9 cellular contexts compared by ENCODE assay signal in the genomic region with DNA sequence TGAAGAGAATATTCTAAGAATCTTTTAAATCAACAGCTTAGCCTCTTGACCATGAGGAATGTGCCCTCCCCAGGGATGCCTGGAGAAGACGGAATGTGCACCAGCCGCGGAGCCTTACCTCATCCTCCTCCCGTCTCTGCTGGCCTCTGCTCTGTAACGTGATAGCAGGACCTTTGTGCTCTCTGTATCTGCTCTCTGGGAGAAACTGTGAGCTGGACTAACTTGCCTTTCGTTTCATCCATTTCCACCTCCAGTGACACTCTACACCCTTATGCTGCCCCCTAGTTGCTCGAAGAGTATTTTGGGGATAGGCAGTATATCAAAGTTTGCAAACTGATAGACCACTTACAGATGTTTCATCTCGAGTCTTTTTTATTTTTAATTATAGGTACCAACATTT.
DNase-seq lines count a peak whose midpoint lies in the region; ATAC-seq and TF ChIP-seq lines count a peak whose summit lies in the region.
"Had no signal": no experiment of that assay in that cellular context is flagged by ENCODE, and none has a peak within 500 bp of the region (broad histone marks: within the 10 kb centered on the region; RNA-seq: fewer than 3 reads in every experiment).

No MANE protein-coding gene starts in this region.

- peaks cover 4% of the 10 kb centered on the region for H3K9me3 Mint-ChIP-seq in activated CD8-positive, alpha-beta T cell treated with anti-CD3 and anti-CD28 coated beads for 36 hours

- H3K4me1 Mint-ChIP-seq in activated CD8-positive, alpha-beta T cell treated with anti-CD3 and anti-CD28 coated beads for 36 hours (ENCODE audit: low read depth), result no peaks in the 10 kb centered on the region

- peak overlapping the region; percentile 18 for H3K4me2 ChIP-seq in smooth muscle cell

- 4% methylated on average over 8 of the region's 8 CpGs for WGBS in right cardiac atrium
- WGBS in smooth muscle cell (ENCODE audit: low lambda C conversion rate), result 12% methylated on average over 8 of the region's 8 CpGs

- H3K27me3 ChIP-seq in right cardiac atrium (ENCODE audit: control insufficient read depth, insufficient read depth), result no peaks in the 10 kb centered on the region
- no peaks in the 10 kb centered on the region for H3K27me3 ChIP-seq in smooth muscle cell (ENCODE audit: low read depth)
- H3K27me3 ChIP-seq: suprapubic skin had no signal

- H3K4me3 Mint-ChIP-seq in activated CD8-positive, alpha-beta T cell treated with anti-CD3 and anti-CD28 coated beads for 36 hours, result no peak overlapping the region

- DNase-seq in HCEC 1CT (peak; percentile 68), SW480 (ENCODE audit: low spot score) (peak; percentile 5), right cardiac atrium (peak in 2 of 3 donors; percentile 26 to 68), smooth muscle cell (lab: John Stamatoyannopoulos, UW; ENCODE audit: unreplicated experiment) (no peak), dermis blood vessel endothelial cell (no peak), NCI-H524 treated with DMSO at 0.1 percent for 48 hours (lab: John Stamatoyannopoulos, UW) (no peak)
- no peak for DNase-seq in activated CD8-positive, alpha-beta T cell treated with anti-CD3 and anti-CD28 coated beads for 36 hours

- no peaks in the 10 kb centered on the region for H4K20me1 ChIP-seq in smooth muscle cell (ENCODE audit: low read depth)

- ATAC-seq in right cardiac atrium, result peak; percentile 91 to 95
- ATAC-seq in GM21576 (IDR thresholded peaks at IDR 0.05; ENCODE audit: unreplicated experiment), result no peak
- ATAC-seq in activated CD8-positive, alpha-beta T cell treated with anti-CD3 and anti-CD28 coated beads for 36 hours, result no peak

- H3F3A ChIP-seq in smooth muscle cell (ENCODE audit: low read depth), result no peaks in the 10 kb centered on the region

- H3K4me1 ChIP-seq in right cardiac atrium (ENCODE audit: control insufficient read depth, insufficient read depth, low read length), result no peaks in the 10 kb centered on the region
- H3K4me1 ChIP-seq in smooth muscle cell (ENCODE audit: low read depth), result peaks cover 12% of the 10 kb centered on the region
- H3K4me1 ChIP-seq: suprapubic skin had no signal

- TF ChIP-seq CTCF in smooth muscle cell (IDR thresholded peaks at IDR 0.05; ENCODE audit: borderline replicate concordance, insufficient read depth, poor library complexity, severe bottlenecking), result peak; percentile 14
- no peak for TF ChIP-seq CTCF in activated CD8-positive, alpha-beta T cell treated with anti-CD3 and anti-CD28 coated beads for 36 hours (IDR thresholded peaks at IDR 0.05)

- H3K9ac ChIP-seq in smooth muscle cell (ENCODE audit: low read depth), result no peak overlapping the region

- H3K36me3 Mint-ChIP-seq in activated CD8-positive, alpha-beta T cell treated with anti-CD3 and anti-CD28 coated beads for 36 hours (ENCODE audit: low read depth), result no peaks in the 10 kb centered on the region

- H3K27ac ChIP-seq in right cardiac atrium (ENCODE audit: low read length), result no peak overlapping the region
- H3K27ac ChIP-seq in smooth muscle cell (ENCODE audit: low read depth), result no peak overlapping the region
- H3K27ac ChIP-seq: suprapubic skin had no signal

- no peak overlapping the region for H2AFZ ChIP-seq in smooth muscle cell (ENCODE audit: low read depth)

- no peaks in the 10 kb centered on the region for H3K79me2 ChIP-seq in smooth muscle cell (ENCODE audit: low read depth)

- H3K4me3 ChIP-seq in right cardiac atrium (ENCODE audit: low read length) (no peak overlapping the region), smooth muscle cell (no peak overlapping the region)
- H3K4me3 ChIP-seq: suprapubic skin had no signal

- no peaks in the 10 kb centered on the region for H3K27me3 Mint-ChIP-seq in activated CD8-positive, alpha-beta T cell treated with anti-CD3 and anti-CD28 coated beads for 36 hours

- H3K36me3 ChIP-seq in smooth muscle cell (ENCODE audit: low read depth), result no peaks in the 10 kb centered on the region
- H3K36me3 ChIP-seq: suprapubic skin had no signal

- peaks cover 3% of the 10 kb centered on the region for H3K9me3 ChIP-seq in right cardiac atrium (ENCODE audit: control insufficient read depth, low read length)
- H3K9me3 ChIP-seq in smooth muscle cell (replicated peaks; ENCODE audit: low read depth), result no peaks in the 10 kb centered on the region
- H3K9me3 ChIP-seq: suprapubic skin had no signal

- H3K27ac Mint-ChIP-seq in activated CD8-positive, alpha-beta T cell treated with anti-CD3 and anti-CD28 coated beads for 36 hours, result no peak overlapping the region

- POLR2A ChIA-PET in activated CD8-positive, alpha-beta T cell treated with anti-CD3 and anti-CD28 coated beads for 36 hours (lab: Charles Lee), result no interaction called here

- CTCF ChIA-PET in activated CD8-positive, alpha-beta T cell treated with anti-CD3 and anti-CD28 coated beads for 36 hours (lab: Charles Lee), result no interaction called here

- intact Hi-C loops in right cardiac atrium (cut with DNase I), result no loop called here
- intact Hi-C loops in activated CD8-positive, alpha-beta T cell treated with anti-CD3 and anti-CD28 coated beads for 36 hours (cut with micrococcal nuclease), result no loop called here

Comparison
In these comparisons a context has a peak if more than half of its experiments do, and no peak if none do; other contexts are left out.
1. DNase-seq: peak in HCEC 1CT (single experiment), SW480 (single experiment) and right cardiac atrium (2 of 3); none in smooth muscle cell (single experiment), dermis blood vessel endothelial cell (single experiment), activated CD8-positive, alpha-beta T cell treated with anti-CD3 and anti-CD28 coated beads for 36 hours (single experiment) and NCI-H524 treated with DMSO at 0.1 percent for 48 hours (single experiment).
2. ATAC-seq: peak in right cardiac atrium (2 of 2); none in GM21576 (single experiment) and activated CD8-positive, alpha-beta T cell treated with anti-CD3 and anti-CD28 coated beads for 36 hours (single experiment).